ENCODE assay signal across 21 cellular contexts in genomic region chr3:113238503-113238902, GRCh38.
"Had no signal": no experiment of that assay in that cellular context is flagged by ENCODE, and none has a peak within 500 bp of the region (broad histone marks: within the 10 kb centered on the region; RNA-seq: fewer than 3 reads in every experiment).

No MANE protein-coding gene starts in this region.

- H3K4me3 ChIP-seq: dorsolateral prefrontal cortex, esophagus squamous epithelium, gastroesophageal sphincter, transverse colon, vagina had no signal

- H3K36me3 ChIP-seq: brain microvascular endothelial cell, gastroesophageal sphincter, transverse colon, vagina had no signal

- H3K4me1 Mint-ChIP-seq: activated T-helper 17 cell treated with anti-CD3 and anti-CD28 coated beads, Interleukin-2, amount 50 U/mL, for 72 hours; stimulated activated memory B cell treated with anti-CD40 and anti-IgM and Interleukin-4, amounts not matched to agents 10 μg/mL and 1 μg/mL and 100 μg/mL, for 72 hours had no signal

- H3K27ac Mint-ChIP-seq: activated naive CD4-positive, alpha-beta T cell treated with anti-CD3 and anti-CD28 coated beads, Interleukin-2, amount 50 U/mL, for 72 hours; activated T-helper 17 cell treated with anti-CD3 and anti-CD28 coated beads, Interleukin-2, amount 50 U/mL, for 72 hours; effector memory CD8-positive, alpha-beta T cell; stimulated activated memory B cell treated with anti-CD40 and anti-IgM and Interleukin-4, amounts not matched to agents 10 μg/mL and 1 μg/mL and 100 μg/mL, for 72 hours had no signal

- ATAC-seq: activated naive CD4-positive, alpha-beta T cell treated with anti-CD3 and anti-CD28 coated beads, Interleukin-2, amount 50 U/mL, for 72 hours; activated T-helper 17 cell treated with anti-CD3 and anti-CD28 coated beads, Interleukin-2, amount 50 U/mL, for 72 hours; effector memory CD8-positive, alpha-beta T cell; gastroesophageal sphincter; left ventricle myocardium superior; natural killer cell treated with Interleukin-12 subunit alpha and Interleukin-12 subunit beta and Interleukin-15 and Interleukin-18, amount 100 ng/mL, for 72 hours; sciatic nerve; stimulated activated memory B cell treated with anti-CD40 and anti-IgM and Interleukin-4, amounts not matched to agents 10 μg/mL and 1 μg/mL and 100 μg/mL, for 72 hours had no signal

- H3K9ac ChIP-seq: parathyroid adenoma had no signal

- H3K9me3 Mint-ChIP-seq: activated naive CD4-positive, alpha-beta T cell treated with anti-CD3 and anti-CD28 coated beads, Interleukin-2, amount 50 U/mL, for 72 hours; activated T-helper 17 cell treated with anti-CD3 and anti-CD28 coated beads, Interleukin-2, amount 50 U/mL, for 72 hours; central memory CD8-positive, alpha-beta T cell; effector memory CD8-positive, alpha-beta T cell; natural killer cell treated with Interleukin-12 subunit alpha and Interleukin-12 subunit beta and Interleukin-15 and Interleukin-18, amount 100 ng/mL, for 72 hours; stimulated activated memory B cell treated with anti-CD40 and anti-IgM and Interleukin-4, amounts not matched to agents 10 μg/mL and 1 μg/mL and 100 μg/mL, for 72 hours had no signal

- H3K36me3 Mint-ChIP-seq: activated naive CD4-positive, alpha-beta T cell treated with anti-CD3 and anti-CD28 coated beads, Interleukin-2, amount 50 U/mL, for 72 hours; natural killer cell treated with Interleukin-12 subunit alpha and Interleukin-12 subunit beta and Interleukin-15 and Interleukin-18, amount 100 ng/mL, for 72 hours; stimulated activated memory B cell treated with anti-CD40 and anti-IgM and Interleukin-4, amounts not matched to agents 10 μg/mL and 1 μg/mL and 100 μg/mL, for 72 hours had no signal

- DNase-seq: activated T-cell treated with anti-CD3 and anti-CD28 coated beads, Interleukin-2, amount 50 U/mL, for 1 hour; aorta; brain microvascular endothelial cell; dorsolateral prefrontal cortex; effector memory CD8-positive, alpha-beta T cell; esophagus squamous epithelium; head of caudate nucleus; left ventricle myocardium superior; nucleus accumbens; small intestine; stimulated activated CD4-positive, alpha-beta T cell treated with anti-CD3 and anti-CD28 coated beads, Interleukin-2, amount 100 ng/mL, for 24 hours; transverse colon had no signal

- H3K27me3 ChIP-seq: brain microvascular endothelial cell, dorsolateral prefrontal cortex, esophagus squamous epithelium, gastroesophageal sphincter, transverse colon, vagina had no signal

- H3K79me2 ChIP-seq: parathyroid adenoma had no signal

- H3K9me3 ChIP-seq: esophagus squamous epithelium, gastroesophageal sphincter, transverse colon, vagina had no signal

- H3K4me1 ChIP-seq: parathyroid adenoma had no signal

- H3K4me3 Mint-ChIP-seq: activated T-helper 17 cell treated with anti-CD3 and anti-CD28 coated beads, Interleukin-2, amount 50 U/mL, for 72 hours; central memory CD8-positive, alpha-beta T cell; effector memory CD8-positive, alpha-beta T cell; natural killer cell treated with Interleukin-12 subunit alpha and Interleukin-12 subunit beta and Interleukin-15 and Interleukin-18, amount 100 ng/mL, for 72 hours; stimulated activated memory B cell treated with anti-CD40 and anti-IgM and Interleukin-4, amounts not matched to agents 10 μg/mL and 1 μg/mL and 100 μg/mL, for 72 hours had no signal

- H2AFZ ChIP-seq: parathyroid adenoma had no signal
